1 cellular context compared by ENCODE assay signal in genomic region chr3:133733226-133733625, GRCh38.
TF ChIP-seq lines count a peak whose summit lies in the region.

No MANE protein-coding gene starts in this region.

TF ChIP-seq in HepG2, 621 proteins besides CTCF, POLR2A, EP300 and RAD21 (continued from another document and continues in another):
- TF ChIP-seq ZNF607 (CRISPR knock-in tag; IDR thresholded peaks at IDR 0.05; ENCODE audit: borderline replicate concordance) (peak; percentile 26; the same call in 1 of the 2 replicates), ZNF564 (CRISPR knock-in tag; IDR thresholded peaks at IDR 0.05) (no peak), ZKSCAN1 (IDR thresholded peaks at IDR 0.05; ENCODE audit: low read length) (no peak), HOXA9 (CRISPR knock-in tag; IDR thresholded peaks at IDR 0.05; ENCODE audit: borderline replicate concordance) (no peak), HES4 (CRISPR knock-in tag; IDR thresholded peaks at IDR 0.05; ENCODE audit: borderline replicate concordance) (no peak), MNT (IDR thresholded peaks at IDR 0.05) (no peak), POLR2AphosphoS2 (IDR thresholded peaks at IDR 0.05; ENCODE audit: low read depth, low read length) (no peak), ZNF574 (CRISPR knock-in tag; IDR thresholded peaks at IDR 0.05) (peak; percentile 78), KDM6A (CRISPR knock-in tag; IDR thresholded peaks at IDR 0.05; ENCODE audit: low read depth) (peak; percentile 93), ZNF207 (IDR thresholded peaks at IDR 0.05; ENCODE audit: borderline replicate concordance) (no peak), KLF13 (CRISPR knock-in tag; IDR thresholded peaks at IDR 0.05) (no peak), ZNF781 (CRISPR knock-in tag; IDR thresholded peaks at IDR 0.05; ENCODE audit: borderline replicate concordance, not compliant biosample characterization) (no peak), SRY (CRISPR knock-in tag; IDR thresholded peaks at IDR 0.05) (no peak), PHB2 (IDR thresholded peaks at IDR 0.05; ENCODE audit: partially characterized antibody) (no peak), ZNF747 (CRISPR knock-in tag; IDR thresholded peaks at IDR 0.05; ENCODE audit: borderline replicate concordance) (no peak), ZNF451 (CRISPR knock-in tag; IDR thresholded peaks at IDR 0.05) (no peak), PPARG (CRISPR knock-in tag; conservative IDR thresholded peaks at IDR 0.05) (peak; percentile 65), SIX1 (CRISPR knock-in tag; IDR thresholded peaks at IDR 0.05; ENCODE audit: borderline replicate concordance) (peak; percentile 45; the same call in 1 of the 2 replicates), EED (CRISPR knock-in tag; IDR thresholded peaks at IDR 0.05) (no peak), ZNF691 (CRISPR knock-in tag; IDR thresholded peaks at IDR 0.05; ENCODE audit: borderline replicate concordance, low read depth) (peak; percentile 79; the same call in 1 of the 2 replicates), ADNP (CRISPR knock-in tag; IDR thresholded peaks at IDR 0.05) (no peak), FOXK2 (IDR thresholded peaks at IDR 0.05) (no peak), FOSL1 (CRISPR knock-in tag; IDR thresholded peaks at IDR 0.05; ENCODE audit: borderline replicate concordance) (no peak), SKI (IDR thresholded peaks at IDR 0.05; ENCODE audit: partially characterized antibody) (peak; percentile 71), CREBL2 (CRISPR knock-in tag; IDR thresholded peaks at IDR 0.05; ENCODE audit: borderline replicate concordance) (no peak), SCMH1 (CRISPR knock-in tag; IDR thresholded peaks at IDR 0.05; ENCODE audit: borderline replicate concordance) (no peak), GABPB1 (CRISPR knock-in tag; IDR thresholded peaks at IDR 0.05) (peak; percentile 27; the same call in 1 of the 2 replicates), ZNF367 (CRISPR knock-in tag; IDR thresholded peaks at IDR 0.05; ENCODE audit: borderline replicate concordance) (no peak), ZNF382 (CRISPR knock-in tag; IDR thresholded peaks at IDR 0.05; ENCODE audit: borderline replicate concordance) (no peak), ZNF569 (CRISPR knock-in tag; IDR thresholded peaks at IDR 0.05; ENCODE audit: borderline replicate concordance) (no peak), SOX13 (IDR thresholded peaks at IDR 0.05) (peak; percentile 56; the same call in 1 of the 2 replicates), SOX13 (CRISPR knock-in tag; conservative IDR thresholded peaks at IDR 0.05 in 1 of 2, IDR thresholded peaks at IDR 0.05 in 1 of 2) (peak in 1 of 2 experiments; percentile 88; a peak in 2 of 4 replicates), ZSCAN30 (CRISPR knock-in tag; IDR thresholded peaks at IDR 0.05) (no peak), ZBTB33 (CRISPR knock-in tag; IDR thresholded peaks at IDR 0.05) (no peak), NR2F1 (CRISPR knock-in tag; IDR thresholded peaks at IDR 0.05) (peak; percentile 82 to 83), CAMTA2 (CRISPR knock-in tag; IDR thresholded peaks at IDR 0.05; ENCODE audit: borderline replicate concordance) (no peak), ZNF562 (CRISPR knock-in tag; IDR thresholded peaks at IDR 0.05; ENCODE audit: borderline replicate concordance) (no peak), ZNF446 (CRISPR knock-in tag; IDR thresholded peaks at IDR 0.05) (no peak)
- TF ChIP-seq, protein P1, sequence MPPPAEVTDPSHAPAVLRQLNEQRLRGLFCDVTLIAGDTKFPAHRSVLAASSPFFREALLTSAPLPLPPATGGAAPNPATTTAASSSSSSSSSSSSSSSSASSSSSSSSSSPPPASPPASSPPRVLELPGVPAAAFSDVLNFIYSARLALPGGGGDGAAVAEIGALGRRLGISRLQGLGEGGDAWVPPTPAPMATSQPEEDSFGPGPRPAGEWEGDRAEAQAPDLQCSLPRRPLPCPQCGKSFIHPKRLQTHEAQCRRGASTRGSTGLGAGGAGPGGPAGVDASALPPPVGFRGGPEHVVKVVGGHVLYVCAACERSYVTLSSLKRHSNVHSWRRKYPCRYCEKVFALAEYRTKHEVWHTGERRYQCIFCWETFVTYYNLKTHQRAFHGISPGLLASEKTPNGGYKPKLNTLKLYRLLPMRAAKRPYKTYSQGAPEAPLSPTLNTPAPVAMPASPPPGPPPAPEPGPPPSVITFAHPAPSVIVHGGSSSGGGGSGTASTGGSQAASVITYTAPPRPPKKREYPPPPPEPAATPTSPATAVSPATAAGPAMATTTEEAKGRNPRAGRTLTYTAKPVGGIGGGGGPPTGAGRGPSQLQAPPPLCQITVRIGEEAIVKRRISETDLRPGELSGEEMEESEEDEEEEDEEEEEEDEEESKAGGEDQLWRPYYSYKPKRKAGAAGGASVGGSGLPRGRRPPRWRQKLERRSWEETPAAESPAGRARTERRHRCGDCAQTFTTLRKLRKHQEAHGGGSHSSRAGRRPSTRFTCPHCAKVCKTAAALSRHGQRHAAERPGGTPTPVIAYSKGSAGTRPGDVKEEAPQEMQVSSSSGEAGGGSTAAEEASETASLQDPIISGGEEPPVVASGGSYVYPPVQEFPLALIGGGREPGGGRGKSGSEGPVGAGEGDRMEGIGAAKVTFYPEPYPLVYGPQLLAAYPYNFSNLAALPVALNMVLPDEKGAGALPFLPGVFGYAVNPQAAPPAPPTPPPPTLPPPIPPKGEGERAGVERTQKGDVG (CRISPR knock-in tag; IDR thresholded peaks at IDR 0.05; ENCODE audit: borderline replicate concordance): no peak
- TF ChIP-seq, protein P2, sequence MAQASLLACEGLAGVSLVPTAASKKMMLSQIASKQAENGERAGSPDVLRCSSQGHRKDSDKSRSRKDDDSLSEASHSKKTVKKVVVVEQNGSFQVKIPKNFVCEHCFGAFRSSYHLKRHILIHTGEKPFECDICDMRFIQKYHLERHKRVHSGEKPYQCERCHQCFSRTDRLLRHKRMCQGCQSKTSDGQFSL (CRISPR knock-in tag; IDR thresholded peaks at IDR 0.05): no peak
- TF ChIP-seq, protein P3, sequence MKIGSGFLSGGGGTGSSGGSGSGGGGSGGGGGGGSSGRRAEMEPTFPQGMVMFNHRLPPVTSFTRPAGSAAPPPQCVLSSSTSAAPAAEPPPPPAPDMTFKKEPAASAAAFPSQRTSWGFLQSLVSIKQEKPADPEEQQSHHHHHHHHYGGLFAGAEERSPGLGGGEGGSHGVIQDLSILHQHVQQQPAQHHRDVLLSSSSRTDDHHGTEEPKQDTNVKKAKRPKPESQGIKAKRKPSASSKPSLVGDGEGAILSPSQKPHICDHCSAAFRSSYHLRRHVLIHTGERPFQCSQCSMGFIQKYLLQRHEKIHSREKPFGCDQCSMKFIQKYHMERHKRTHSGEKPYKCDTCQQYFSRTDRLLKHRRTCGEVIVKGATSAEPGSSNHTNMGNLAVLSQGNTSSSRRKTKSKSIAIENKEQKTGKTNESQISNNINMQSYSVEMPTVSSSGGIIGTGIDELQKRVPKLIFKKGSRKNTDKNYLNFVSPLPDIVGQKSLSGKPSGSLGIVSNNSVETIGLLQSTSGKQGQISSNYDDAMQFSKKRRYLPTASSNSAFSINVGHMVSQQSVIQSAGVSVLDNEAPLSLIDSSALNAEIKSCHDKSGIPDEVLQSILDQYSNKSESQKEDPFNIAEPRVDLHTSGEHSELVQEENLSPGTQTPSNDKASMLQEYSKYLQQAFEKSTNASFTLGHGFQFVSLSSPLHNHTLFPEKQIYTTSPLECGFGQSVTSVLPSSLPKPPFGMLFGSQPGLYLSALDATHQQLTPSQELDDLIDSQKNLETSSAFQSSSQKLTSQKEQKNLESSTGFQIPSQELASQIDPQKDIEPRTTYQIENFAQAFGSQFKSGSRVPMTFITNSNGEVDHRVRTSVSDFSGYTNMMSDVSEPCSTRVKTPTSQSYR (CRISPR knock-in tag; IDR thresholded peaks at IDR 0.05; ENCODE audit: borderline replicate concordance): peak; percentile 77; the same call in 1 of the 2 replicates
- TF ChIP-seq, protein P4, sequence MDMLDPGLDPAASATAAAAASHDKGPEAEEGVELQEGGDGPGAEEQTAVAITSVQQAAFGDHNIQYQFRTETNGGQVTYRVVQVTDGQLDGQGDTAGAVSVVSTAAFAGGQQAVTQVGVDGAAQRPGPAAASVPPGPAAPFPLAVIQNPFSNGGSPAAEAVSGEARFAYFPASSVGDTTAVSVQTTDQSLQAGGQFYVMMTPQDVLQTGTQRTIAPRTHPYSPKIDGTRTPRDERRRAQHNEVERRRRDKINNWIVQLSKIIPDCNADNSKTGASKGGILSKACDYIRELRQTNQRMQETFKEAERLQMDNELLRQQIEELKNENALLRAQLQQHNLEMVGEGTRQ (IDR thresholded peaks at IDR 0.05; ENCODE audit: low read depth, low read length): no peak
- TF ChIP-seq, protein P4 (CRISPR knock-in tag; IDR thresholded peaks at IDR 0.05; ENCODE audit: borderline replicate concordance): no peak
- TF ChIP-seq, protein P5, sequence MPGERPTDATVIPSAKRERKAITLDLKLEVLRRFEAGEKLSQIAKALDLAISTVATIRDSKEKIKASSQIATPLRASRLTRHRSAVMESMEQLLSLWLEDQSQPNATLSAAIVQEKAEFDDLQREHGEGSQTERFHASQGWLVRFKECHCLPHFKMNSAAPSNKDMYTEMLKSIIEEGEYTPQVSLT (CRISPR knock-in tag; IDR thresholded peaks at IDR 0.05; ENCODE audit: borderline replicate concordance, low read depth): no peak
- TF ChIP-seq, protein P6, sequence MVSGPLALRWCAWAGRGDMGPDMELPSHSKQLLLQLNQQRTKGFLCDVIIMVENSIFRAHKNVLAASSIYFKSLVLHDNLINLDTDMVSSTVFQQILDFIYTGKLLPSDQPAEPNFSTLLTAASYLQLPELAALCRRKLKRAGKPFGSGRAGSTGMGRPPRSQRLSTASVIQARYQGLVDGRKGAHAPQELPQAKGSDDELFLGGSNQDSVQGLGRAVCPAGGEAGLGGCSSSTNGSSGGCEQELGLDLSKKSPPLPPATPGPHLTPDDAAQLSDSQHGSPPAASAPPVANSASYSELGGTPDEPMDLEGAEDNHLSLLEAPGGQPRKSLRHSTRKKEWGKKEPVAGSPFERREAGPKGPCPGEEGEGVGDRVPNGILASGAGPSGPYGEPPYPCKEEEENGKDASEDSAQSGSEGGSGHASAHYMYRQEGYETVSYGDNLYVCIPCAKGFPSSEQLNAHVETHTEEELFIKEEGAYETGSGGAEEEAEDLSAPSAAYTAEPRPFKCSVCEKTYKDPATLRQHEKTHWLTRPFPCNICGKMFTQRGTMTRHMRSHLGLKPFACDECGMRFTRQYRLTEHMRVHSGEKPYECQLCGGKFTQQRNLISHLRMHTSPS (CRISPR knock-in tag; IDR thresholded peaks at IDR 0.05; ENCODE audit: low read depth): peak; percentile 49; the same call in 1 of the 2 replicates
